In the genomic region with DNA sequence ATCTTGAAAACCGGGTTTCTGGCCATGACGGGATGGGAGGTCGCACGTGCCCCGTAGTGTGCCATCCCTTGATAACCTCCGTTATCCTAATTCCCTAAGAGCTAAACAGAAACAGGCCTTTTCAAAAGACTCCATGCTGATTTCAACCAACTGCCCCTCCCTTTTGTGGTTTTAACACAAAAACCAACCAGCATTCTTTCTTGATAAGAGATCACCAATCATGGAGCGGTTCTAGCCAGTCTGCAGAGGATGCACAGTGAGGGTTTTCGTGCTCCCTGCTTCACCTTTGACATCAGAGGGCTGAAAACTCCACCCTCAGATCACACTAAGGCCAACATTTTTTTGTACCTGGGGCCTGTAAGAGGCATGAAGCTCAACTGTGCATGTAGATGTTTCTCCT, we compare ENCODE assay signal across 18 cellular contexts.
"Had no signal": no experiment of that assay in that cellular context is flagged by ENCODE, and none has a peak within 500 bp of the region (broad histone marks: within the 10 kb centered on the region; RNA-seq: fewer than 3 reads in every experiment).

No MANE protein-coding gene starts in this region.

- ATAC-seq: activated CD8-positive, alpha-beta T cell treated with anti-CD3 and anti-CD28 coated beads for 36 hours; activated T-cell treated with anti-CD3 and anti-CD28 coated beads, Interleukin-2, amount 50 U/mL, for 4 hours; gastrocnemius medialis; natural killer cell; stimulated activated naive B cell treated with anti-CD40 and anti-IgM and Interleukin-4, amounts not matched to agents 10 μg/mL and 1 μg/mL and 100 μg/mL, for 72 hours; T-cell had no signal

- H3K36me3 ChIP-seq: gastrocnemius medialis, sigmoid colon, thoracic aorta had no signal

- H3K36me3 Mint-ChIP-seq: immature natural killer cell; natural killer cell; stimulated activated naive B cell treated with anti-CD40 and anti-IgM and Interleukin-4, amounts not matched to agents 10 μg/mL and 1 μg/mL and 100 μg/mL, for 72 hours; T-cell had no signal

- H2AFZ ChIP-seq: parathyroid adenoma had no signal

- H3K4me1 Mint-ChIP-seq: activated CD4-positive, alpha-beta T cell treated with anti-CD3 and anti-CD28 coated beads, Interleukin-2, amount 10 ng/mL, durations not matched to agents 24 days and 14 days; stimulated activated naive B cell treated with anti-CD40 and anti-IgM and Interleukin-4, amounts not matched to agents 10 μg/mL and 1 μg/mL and 100 μg/mL, for 72 hours had no signal

- H3K27ac ChIP-seq: gastrocnemius medialis, parathyroid adenoma, sigmoid colon, thoracic aorta had no signal

- H3K79me2 ChIP-seq: parathyroid adenoma had no signal

- H3K27ac Mint-ChIP-seq: activated CD4-positive, alpha-beta T cell treated with anti-CD3 and anti-CD28 coated beads, Interleukin-2, amount 10 ng/mL, durations not matched to agents 24 days and 14 days; activated CD8-positive, alpha-beta T cell treated with anti-CD3 and anti-CD28 coated beads for 36 hours; activated naive CD4-positive, alpha-beta T cell treated with anti-CD3 and anti-CD28 coated beads for 36 hours; immature natural killer cell; natural killer cell; stimulated activated naive B cell treated with anti-CD40 and anti-IgM and Interleukin-4, amounts not matched to agents 10 μg/mL and 1 μg/mL and 100 μg/mL, for 72 hours; T-cell had no signal

- H3K9me3 Mint-ChIP-seq: activated CD4-positive, alpha-beta T cell treated with anti-CD3 and anti-CD28 coated beads, Interleukin-2, amount 10 ng/mL, durations not matched to agents 24 days and 14 days; activated CD8-positive, alpha-beta T cell treated with anti-CD3 and anti-CD28 coated beads for 36 hours; activated naive CD4-positive, alpha-beta T cell treated with anti-CD3 and anti-CD28 coated beads for 36 hours; activated T-cell treated with anti-CD3 and anti-CD28 coated beads, Interleukin-2, amount 50 U/mL, for 4 hours; immature natural killer cell; natural killer cell; stimulated activated naive B cell treated with anti-CD40 and anti-IgM and Interleukin-4, amounts not matched to agents 10 μg/mL and 1 μg/mL and 100 μg/mL, for 72 hours; T-cell had no signal

- DNase-seq: activated CD4-positive, alpha-beta T cell treated with anti-CD3 and anti-CD28 coated beads, Interleukin-2, amount 10 ng/mL, durations not matched to agents 24 days and 14 days; activated CD8-positive, alpha-beta T cell treated with anti-CD3 and anti-CD28 coated beads for 36 hours; activated naive CD4-positive, alpha-beta T cell treated with anti-CD3 and anti-CD28 coated beads for 36 hours; activated T-cell treated with anti-CD3 and anti-CD28 coated beads, Interleukin-2, amount 50 U/mL, for 4 hours; anterior cingulate cortex; cerebellar nuclear complex; effector CD4-positive, alpha-beta T cell; gastrocnemius medialis; head of caudate nucleus; immature natural killer cell; mesenchymal stem cell; natural killer cell; sigmoid colon; stimulated activated naive B cell treated with anti-CD40 and anti-IgM and Interleukin-4, amounts not matched to agents 10 μg/mL and 1 μg/mL and 100 μg/mL, for 72 hours; T-cell; T-helper 9 cell had no signal

- H3K4me3 ChIP-seq: gastrocnemius medialis, sigmoid colon, thoracic aorta had no signal

- H3K4me3 Mint-ChIP-seq: activated CD4-positive, alpha-beta T cell treated with anti-CD3 and anti-CD28 coated beads, Interleukin-2, amount 10 ng/mL, durations not matched to agents 24 days and 14 days; activated CD8-positive, alpha-beta T cell treated with anti-CD3 and anti-CD28 coated beads for 36 hours; activated naive CD4-positive, alpha-beta T cell treated with anti-CD3 and anti-CD28 coated beads for 36 hours; activated T-cell treated with anti-CD3 and anti-CD28 coated beads, Interleukin-2, amount 50 U/mL, for 4 hours; immature natural killer cell; natural killer cell; stimulated activated naive B cell treated with anti-CD40 and anti-IgM and Interleukin-4, amounts not matched to agents 10 μg/mL and 1 μg/mL and 100 μg/mL, for 72 hours; T-cell had no signal

- H3K27me3 ChIP-seq: gastrocnemius medialis, sigmoid colon had no signal

- H3K27me3 Mint-ChIP-seq: activated CD4-positive, alpha-beta T cell treated with anti-CD3 and anti-CD28 coated beads, Interleukin-2, amount 10 ng/mL, durations not matched to agents 24 days and 14 days; activated CD8-positive, alpha-beta T cell treated with anti-CD3 and anti-CD28 coated beads for 36 hours had no signal

- H3K9ac ChIP-seq: parathyroid adenoma had no signal

- H3K9me3 ChIP-seq: gastrocnemius medialis, sigmoid colon, thoracic aorta had no signal
